2 cellular contexts compared by ENCODE assay signal in the genomic region with DNA sequence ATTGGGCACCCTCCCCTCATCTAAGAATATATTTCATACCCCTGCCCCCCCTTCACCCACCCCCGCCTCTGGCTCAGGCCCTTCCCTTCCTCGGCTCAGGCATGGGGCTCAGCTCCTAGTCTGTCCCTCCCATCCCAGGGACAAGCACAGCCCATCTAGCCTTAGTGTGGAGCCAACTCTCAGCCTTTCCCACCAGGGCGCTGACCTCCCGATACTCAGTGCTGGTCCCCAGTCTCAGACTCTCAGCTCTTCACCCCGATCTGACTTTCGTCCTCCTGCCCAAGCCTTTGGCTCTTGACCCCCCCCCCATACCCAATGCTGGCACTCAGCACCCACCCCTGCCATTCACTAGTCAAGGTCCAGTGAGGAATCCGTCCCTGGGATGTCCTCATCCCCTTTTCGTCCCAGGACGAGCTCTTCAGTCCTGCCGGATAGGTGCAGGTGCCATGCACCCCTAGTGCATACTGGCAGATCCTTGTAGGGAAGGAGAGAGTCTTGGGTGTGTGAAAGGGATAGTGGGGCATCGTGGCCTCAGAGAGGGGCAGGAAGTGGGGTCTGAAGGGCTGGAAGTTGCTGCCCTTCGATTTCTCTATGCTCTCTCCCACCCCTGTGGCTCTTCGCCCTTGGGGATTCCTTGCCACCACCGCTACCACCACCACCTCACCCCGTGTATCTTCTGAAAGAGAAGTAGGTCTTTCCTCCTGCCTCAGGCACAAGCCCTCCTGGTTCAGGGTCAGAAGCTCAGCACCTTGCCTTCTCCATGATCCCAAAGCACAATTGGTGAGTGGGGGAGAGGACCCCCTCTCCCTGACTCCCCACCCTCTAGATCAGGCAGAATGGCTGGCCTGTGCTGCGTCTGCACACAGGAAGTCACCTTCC.
TF ChIP-seq lines count a peak whose summit lies in the region.

No MANE protein-coding gene starts in this region.

TF ChIP-seq in SK-N-SH, 30 proteins besides CTCF, POLR2A, EP300 and RAD21 (continued from another document):
- TF ChIP-seq, protein P1, sequence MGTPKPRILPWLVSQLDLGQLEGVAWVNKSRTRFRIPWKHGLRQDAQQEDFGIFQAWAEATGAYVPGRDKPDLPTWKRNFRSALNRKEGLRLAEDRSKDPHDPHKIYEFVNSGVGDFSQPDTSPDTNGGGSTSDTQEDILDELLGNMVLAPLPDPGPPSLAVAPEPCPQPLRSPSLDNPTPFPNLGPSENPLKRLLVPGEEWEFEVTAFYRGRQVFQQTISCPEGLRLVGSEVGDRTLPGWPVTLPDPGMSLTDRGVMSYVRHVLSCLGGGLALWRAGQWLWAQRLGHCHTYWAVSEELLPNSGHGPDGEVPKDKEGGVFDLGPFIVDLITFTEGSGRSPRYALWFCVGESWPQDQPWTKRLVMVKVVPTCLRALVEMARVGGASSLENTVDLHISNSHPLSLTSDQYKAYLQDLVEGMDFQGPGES (IDR thresholded peaks at IDR 0.05; ENCODE audit: low read depth, low read length) = no peak
- TF ChIP-seq CHD2 (IDR thresholded peaks at IDR 0.05; ENCODE audit: low read length, partially characterized antibody) = no peak
- no peak for TF ChIP-seq JUND (IDR thresholded peaks at IDR 0.05)
- no peak for TF ChIP-seq MXI1 (IDR thresholded peaks at IDR 0.05; ENCODE audit: low read depth, low read length)
- TF ChIP-seq NRF1 (IDR thresholded peaks at IDR 0.05; ENCODE audit: low read depth, low read length) = no peak
- TF ChIP-seq, protein P2, sequence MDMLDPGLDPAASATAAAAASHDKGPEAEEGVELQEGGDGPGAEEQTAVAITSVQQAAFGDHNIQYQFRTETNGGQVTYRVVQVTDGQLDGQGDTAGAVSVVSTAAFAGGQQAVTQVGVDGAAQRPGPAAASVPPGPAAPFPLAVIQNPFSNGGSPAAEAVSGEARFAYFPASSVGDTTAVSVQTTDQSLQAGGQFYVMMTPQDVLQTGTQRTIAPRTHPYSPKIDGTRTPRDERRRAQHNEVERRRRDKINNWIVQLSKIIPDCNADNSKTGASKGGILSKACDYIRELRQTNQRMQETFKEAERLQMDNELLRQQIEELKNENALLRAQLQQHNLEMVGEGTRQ (IDR thresholded peaks at IDR 0.05; ENCODE audit: borderline replicate concordance, low read depth, low read length) = no peak
- TF ChIP-seq GABPA (IDR thresholded peaks at IDR 0.05; ENCODE audit: low read depth) = no peak
- no peak for TF ChIP-seq YY1 (IDR thresholded peaks at IDR 0.05; ENCODE audit: low read depth)
- TF ChIP-seq FOXJ3 (CRISPR knock-in tag; IDR thresholded peaks at IDR 0.05) = no peak
- no peak for TF ChIP-seq NFIC (IDR thresholded peaks at IDR 0.05; ENCODE audit: borderline replicate concordance)
TF ChIP-seq in SK-N-SH: peak in this region for 0.

TF ChIP-seq in SK-N-SH treated with all-trans-retinoic acid at 6 μM for 48 hours, 23 proteins besides CTCF, POLR2A, EP300 and RAD21 (continued from another document):
- TF ChIP-seq, protein P3, sequence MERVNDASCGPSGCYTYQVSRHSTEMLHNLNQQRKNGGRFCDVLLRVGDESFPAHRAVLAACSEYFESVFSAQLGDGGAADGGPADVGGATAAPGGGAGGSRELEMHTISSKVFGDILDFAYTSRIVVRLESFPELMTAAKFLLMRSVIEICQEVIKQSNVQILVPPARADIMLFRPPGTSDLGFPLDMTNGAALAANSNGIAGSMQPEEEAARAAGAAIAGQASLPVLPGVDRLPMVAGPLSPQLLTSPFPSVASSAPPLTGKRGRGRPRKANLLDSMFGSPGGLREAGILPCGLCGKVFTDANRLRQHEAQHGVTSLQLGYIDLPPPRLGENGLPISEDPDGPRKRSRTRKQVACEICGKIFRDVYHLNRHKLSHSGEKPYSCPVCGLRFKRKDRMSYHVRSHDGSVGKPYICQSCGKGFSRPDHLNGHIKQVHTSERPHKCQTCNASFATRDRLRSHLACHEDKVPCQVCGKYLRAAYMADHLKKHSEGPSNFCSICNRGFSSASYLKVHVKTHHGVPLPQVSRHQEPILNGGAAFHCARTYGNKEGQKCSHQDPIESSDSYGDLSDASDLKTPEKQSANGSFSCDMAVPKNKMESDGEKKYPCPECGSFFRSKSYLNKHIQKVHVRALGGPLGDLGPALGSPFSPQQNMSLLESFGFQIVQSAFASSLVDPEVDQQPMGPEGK (CRISPR knock-in tag; IDR thresholded peaks at IDR 0.05; ENCODE audit: borderline replicate concordance) = no peak
- no peak for TF ChIP-seq RARB (CRISPR knock-in tag; IDR thresholded peaks at IDR 0.05)
- TF ChIP-seq GLIS3 (CRISPR knock-in tag; IDR thresholded peaks at IDR 0.05) = no peak
- no peak for TF ChIP-seq ARNTL (CRISPR knock-in tag; IDR thresholded peaks at IDR 0.05; ENCODE audit: borderline replicate concordance, low read depth)
- TF ChIP-seq PPARA (CRISPR knock-in tag; IDR thresholded peaks at IDR 0.05; ENCODE audit: borderline replicate concordance) = no peak
- TF ChIP-seq, protein P4, sequence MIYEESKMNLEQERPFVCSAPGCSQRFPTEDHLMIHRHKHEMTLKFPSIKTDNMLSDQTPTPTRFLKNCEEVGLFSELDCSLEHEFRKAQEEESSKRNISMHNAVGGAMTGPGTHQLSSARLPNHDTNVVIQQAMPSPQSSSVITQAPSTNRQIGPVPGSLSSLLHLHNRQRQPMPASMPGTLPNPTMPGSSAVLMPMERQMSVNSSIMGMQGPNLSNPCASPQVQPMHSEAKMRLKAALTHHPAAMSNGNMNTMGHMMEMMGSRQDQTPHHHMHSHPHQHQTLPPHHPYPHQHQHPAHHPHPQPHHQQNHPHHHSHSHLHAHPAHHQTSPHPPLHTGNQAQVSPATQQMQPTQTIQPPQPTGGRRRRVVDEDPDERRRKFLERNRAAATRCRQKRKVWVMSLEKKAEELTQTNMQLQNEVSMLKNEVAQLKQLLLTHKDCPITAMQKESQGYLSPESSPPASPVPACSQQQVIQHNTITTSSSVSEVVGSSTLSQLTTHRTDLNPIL (CRISPR knock-in tag; IDR thresholded peaks at IDR 0.05; ENCODE audit: low read depth) = no peak
- no peak for TF ChIP-seq ZFP30 (CRISPR knock-in tag; IDR thresholded peaks at IDR 0.05)
- TF ChIP-seq, protein P5, sequence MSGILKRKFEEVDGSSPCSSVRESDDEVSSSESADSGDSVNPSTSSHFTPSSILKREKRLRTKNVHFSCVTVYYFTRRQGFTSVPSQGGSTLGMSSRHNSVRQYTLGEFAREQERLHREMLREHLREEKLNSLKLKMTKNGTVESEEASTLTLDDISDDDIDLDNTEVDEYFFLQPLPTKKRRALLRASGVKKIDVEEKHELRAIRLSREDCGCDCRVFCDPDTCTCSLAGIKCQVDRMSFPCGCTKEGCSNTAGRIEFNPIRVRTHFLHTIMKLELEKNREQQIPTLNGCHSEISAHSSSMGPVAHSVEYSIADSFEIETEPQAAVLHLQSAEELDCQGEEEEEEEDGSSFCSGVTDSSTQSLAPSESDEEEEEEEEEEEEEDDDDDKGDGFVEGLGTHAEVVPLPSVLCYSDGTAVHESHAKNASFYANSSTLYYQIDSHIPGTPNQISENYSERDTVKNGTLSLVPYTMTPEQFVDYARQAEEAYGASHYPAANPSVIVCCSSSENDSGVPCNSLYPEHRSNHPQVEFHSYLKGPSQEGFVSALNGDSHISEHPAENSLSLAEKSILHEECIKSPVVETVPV (CRISPR knock-in tag; IDR thresholded peaks at IDR 0.05) = no peak
- no peak for TF ChIP-seq TCF4 (CRISPR knock-in tag; IDR thresholded peaks at IDR 0.05; ENCODE audit: borderline replicate concordance)
- TF ChIP-seq ISL1 (CRISPR knock-in tag; IDR thresholded peaks at IDR 0.05) = no peak
- TF ChIP-seq, protein P6, sequence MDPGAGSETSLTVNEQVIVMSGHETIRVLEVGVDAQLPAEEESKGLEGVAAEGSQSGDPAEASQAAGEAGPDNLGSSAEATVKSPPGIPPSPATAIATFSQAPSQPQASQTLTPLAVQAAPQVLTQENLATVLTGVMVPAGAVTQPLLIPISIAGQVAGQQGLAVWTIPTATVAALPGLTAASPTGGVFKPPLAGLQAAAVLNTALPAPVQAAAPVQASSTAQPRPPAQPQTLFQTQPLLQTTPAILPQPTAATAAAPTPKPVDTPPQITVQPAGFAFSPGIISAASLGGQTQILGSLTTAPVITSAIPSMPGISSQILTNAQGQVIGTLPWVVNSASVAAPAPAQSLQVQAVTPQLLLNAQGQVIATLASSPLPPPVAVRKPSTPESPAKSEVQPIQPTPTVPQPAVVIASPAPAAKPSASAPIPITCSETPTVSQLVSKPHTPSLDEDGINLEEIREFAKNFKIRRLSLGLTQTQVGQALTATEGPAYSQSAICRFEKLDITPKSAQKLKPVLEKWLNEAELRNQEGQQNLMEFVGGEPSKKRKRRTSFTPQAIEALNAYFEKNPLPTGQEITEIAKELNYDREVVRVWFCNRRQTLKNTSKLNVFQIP (CRISPR knock-in tag; IDR thresholded peaks at IDR 0.05; ENCODE audit: borderline replicate concordance, low read depth) = no peak
- TF ChIP-seq, protein P7, sequence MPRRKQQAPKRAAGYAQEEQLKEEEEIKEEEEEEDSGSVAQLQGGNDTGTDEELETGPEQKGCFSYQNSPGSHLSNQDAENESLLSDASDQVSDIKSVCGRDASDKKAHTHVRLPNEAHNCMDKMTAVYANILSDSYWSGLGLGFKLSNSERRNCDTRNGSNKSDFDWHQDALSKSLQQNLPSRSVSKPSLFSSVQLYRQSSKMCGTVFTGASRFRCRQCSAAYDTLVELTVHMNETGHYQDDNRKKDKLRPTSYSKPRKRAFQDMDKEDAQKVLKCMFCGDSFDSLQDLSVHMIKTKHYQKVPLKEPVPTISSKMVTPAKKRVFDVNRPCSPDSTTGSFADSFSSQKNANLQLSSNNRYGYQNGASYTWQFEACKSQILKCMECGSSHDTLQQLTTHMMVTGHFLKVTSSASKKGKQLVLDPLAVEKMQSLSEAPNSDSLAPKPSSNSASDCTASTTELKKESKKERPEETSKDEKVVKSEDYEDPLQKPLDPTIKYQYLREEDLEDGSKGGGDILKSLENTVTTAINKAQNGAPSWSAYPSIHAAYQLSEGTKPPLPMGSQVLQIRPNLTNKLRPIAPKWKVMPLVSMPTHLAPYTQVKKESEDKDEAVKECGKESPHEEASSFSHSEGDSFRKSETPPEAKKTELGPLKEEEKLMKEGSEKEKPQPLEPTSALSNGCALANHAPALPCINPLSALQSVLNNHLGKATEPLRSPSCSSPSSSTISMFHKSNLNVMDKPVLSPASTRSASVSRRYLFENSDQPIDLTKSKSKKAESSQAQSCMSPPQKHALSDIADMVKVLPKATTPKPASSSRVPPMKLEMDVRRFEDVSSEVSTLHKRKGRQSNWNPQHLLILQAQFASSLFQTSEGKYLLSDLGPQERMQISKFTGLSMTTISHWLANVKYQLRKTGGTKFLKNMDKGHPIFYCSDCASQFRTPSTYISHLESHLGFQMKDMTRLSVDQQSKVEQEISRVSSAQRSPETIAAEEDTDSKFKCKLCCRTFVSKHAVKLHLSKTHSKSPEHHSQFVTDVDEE (CRISPR knock-in tag; IDR thresholded peaks at IDR 0.05) = no peak
- TF ChIP-seq CSDC2 (CRISPR knock-in tag; IDR thresholded peaks at IDR 0.05) = no peak
- no peak for TF ChIP-seq ZC3H10 (CRISPR knock-in tag; IDR thresholded peaks at IDR 0.05)
- no peak for TF ChIP-seq ZFP3 (CRISPR knock-in tag; IDR thresholded peaks at IDR 0.05)
- TF ChIP-seq ZNF565 (CRISPR knock-in tag; conservative IDR thresholded peaks at IDR 0.05; ENCODE audit: low read depth) = no peak
TF ChIP-seq in SK-N-SH treated with all-trans-retinoic acid at 6 μM for 48 hours: peak in this region for 0.
